ENCODE assay signal across 8 cellular contexts in the genomic region with DNA sequence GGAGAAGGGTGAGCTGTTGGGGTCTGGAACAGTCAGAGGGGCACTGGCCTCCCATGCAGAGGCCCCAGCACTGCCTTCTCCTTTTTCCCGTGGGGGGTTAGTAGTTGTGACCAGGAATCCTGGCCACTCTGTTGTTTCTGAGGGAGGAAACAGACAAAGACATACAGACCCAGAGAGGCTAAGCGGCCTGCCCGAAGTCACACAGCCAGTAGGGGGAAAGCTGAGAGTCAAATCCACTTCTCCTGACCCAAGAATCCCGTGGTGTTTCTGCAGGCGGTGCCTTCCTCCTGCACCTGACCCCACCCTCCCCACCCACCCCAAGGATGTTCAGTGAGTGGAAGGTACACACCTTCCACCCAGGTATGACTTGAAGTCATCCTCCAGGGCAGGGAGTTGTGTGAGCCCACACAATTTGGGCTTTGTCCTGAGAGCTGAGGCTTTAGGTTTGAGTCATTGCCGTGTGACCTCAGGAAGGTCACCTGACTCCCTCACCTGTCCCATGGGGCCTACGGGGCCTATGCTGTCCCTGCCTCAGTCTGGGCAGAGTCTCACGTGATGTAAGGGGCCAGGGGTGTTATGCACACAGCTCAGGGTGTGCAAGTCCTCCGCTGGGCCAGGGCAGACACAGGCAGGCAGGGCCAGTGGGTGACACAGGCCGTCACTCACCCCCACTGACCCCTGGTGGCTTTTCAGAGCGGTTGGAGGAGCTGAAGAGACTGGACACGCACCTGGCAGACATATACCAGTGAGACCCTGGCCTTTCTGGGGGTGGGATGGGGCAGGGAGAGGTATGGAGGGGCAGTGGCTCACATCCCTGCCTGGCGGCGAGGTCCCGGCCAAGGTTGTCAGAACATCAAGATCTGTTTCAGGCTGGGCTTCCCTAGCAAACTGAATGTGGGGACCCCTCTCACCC. TPM values are rescaled to one million over a fixed set of nuclear protein-coding genes. Genes with fewer than 3 reads are reported as not detected.
DNase-seq lines count a peak whose midpoint lies in the region; ATAC-seq, FAIRE-seq and TF ChIP-seq lines count a peak whose summit lies in the region.

No MANE protein-coding gene starts in this region.

- dilution Hi-C loops in IMR-90 (cut with HindIII; ENCODE audit: low sequenced_read_pairs, unreplicated experiment) = no loop called here

- TF ChIP-seq RAD21 in IMR-90 (IDR thresholded peaks at IDR 0.05; ENCODE audit: low read length) (no peak), HepG2 (CRISPR knock-in tag; IDR thresholded peaks at IDR 0.05) (peak; percentile 42; the same call in 1 of the 2 replicates)

- H3K4ac ChIP-seq in IMR-90 (ENCODE audit: low read depth, low read length) = peak overlapping the region; percentile 35; the same call in 1 of the 2 replicates

- in situ Hi-C loops in IMR-90 (cut with MboI; ENCODE audit: low sequenced_read_pairs) (loop anchor here (5.0 kb wide), 1 partner anchor 124 kb away; no protein-coding TSS in a partner anchor), HepG2 (cut with HindIII; ENCODE audit: extremely low pct_ligation_motif_present, low pct_unique_long_range_greater_than_20kb) (no loop called here), gastrocnemius medialis (cut with MboI; ENCODE audit: low sequenced_read_pairs in 4 of 4) (loop anchor here in 3 of 4 donors (5.0 to 10.0 kb wide), 3 partner anchors 101 to 131 kb away; no protein-coding TSS in a partner anchor)

- BruUV-seq in IMR-90 (replicated peaks; lab: Mats Ljungman, UMichigan) = no TSS peak
- no TSS peak for BruUV-seq in HepG2 (replicated peaks; lab: Mats Ljungman, UMichigan)

- H3K4me3 ChIP-seq in GM23338 = no peak overlapping the region
- H3K4me3 ChIP-seq in IMR-90 (ENCODE audit: insufficient read depth, low read depth, low read length) = no peak overlapping the region
- peak overlapping the region; percentile 44 to 75 (median 54) for H3K4me3 ChIP-seq in HepG2 (replicated peaks in 1 of 3; ENCODE audit: insufficient read depth in 1 of 3, low read depth in 2 of 3, low read length in 3 of 3)
- no peak overlapping the region for H3K4me3 ChIP-seq in ascending aorta
- H3K4me3 ChIP-seq in gastrocnemius medialis = no peak overlapping the region

- H3K9ac ChIP-seq in IMR-90 (ENCODE audit: low read depth, low read length) (no peak overlapping the region), HepG2 (ENCODE audit: insufficient read depth, low read depth, low read length) (peak overlapping the region; percentile 50; the same call in 1 of the 2 replicates)

- H3K36me3 ChIP-seq in GM23338 (ENCODE audit: insufficient read depth) = no peaks in the 10 kb centered on the region
- no peaks in the 10 kb centered on the region for H3K36me3 ChIP-seq in IMR-90 (ENCODE audit: control insufficient read depth, insufficient read depth, low read length)
- H3K36me3 ChIP-seq in HepG2 (replicated peaks in 1 of 2; ENCODE audit: control insufficient read depth in 1 of 2, insufficient read depth in 2 of 2, low read length in 2 of 2) = no peaks in the 10 kb centered on the region
- H3K36me3 ChIP-seq in ascending aorta = no peaks in the 10 kb centered on the region
- H3K36me3 ChIP-seq in gastrocnemius medialis = no peaks in the 10 kb centered on the region

- H3K79me1 ChIP-seq in IMR-90 (ENCODE audit: low read depth in 1 of 2, low read length in 2 of 2) = no peaks in the 10 kb centered on the region

- no peak overlapping the region for H3K4me2 ChIP-seq in GM23338
- H3K4me2 ChIP-seq in IMR-90 (ENCODE audit: low read depth, low read length) = no peak overlapping the region
- H3K4me2 ChIP-seq in HepG2 (ENCODE audit: low read depth, low read length) = peak overlapping the region; percentile 86

- intact Hi-C loops in IMR-90 (cut with micrococcal nuclease) (loop anchor here (1.0 to 5.0 kb wide), 4 partner anchors 100 to 244 kb away; a partner anchor contains a TSS), HepG2 (cut with micrococcal nuclease; ENCODE audit: unreplicated experiment) (loop anchor here (1.0 to 10.0 kb wide), 7 partner anchors 34 to 461 kb away; a partner anchor contains a TSS), ascending aorta (cut with DNase I) (loop anchor here (1.0 kb wide), 2 partner anchors 98 to 126 kb away; no protein-coding TSS in a partner anchor), gastrocnemius medialis (cut with DNase I; ENCODE audit: low total_unique reads) (loop anchor here (1.0 kb wide), 2 partner anchors 100 to 126 kb away; no protein-coding TSS in a partner anchor)

- ATAC-seq in GM18502 (IDR thresholded peaks at IDR 0.05; ENCODE audit: poor library complexity, unreplicated experiment) (peak; percentile 49), GM23338 (peak; percentile 7), IMR-90 (ENCODE audit: low read depth) (no peak), HepG2 (peak; percentile 77), gastrocnemius medialis (no peak)

- no peaks in the 10 kb centered on the region for H3K9me3 Mint-ChIP-seq in GM23338

- H3K9me3 ChIP-seq in IMR-90 (ENCODE audit: control insufficient read depth, insufficient read depth, low read length) (no peaks in the 10 kb centered on the region), HepG2 (ENCODE audit: low read length) (no peaks in the 10 kb centered on the region), ascending aorta (no peaks in the 10 kb centered on the region), gastrocnemius medialis (no peaks in the 10 kb centered on the region)

- H4K20me1 ChIP-seq in GM23338 (replicated peaks; ENCODE audit: insufficient read depth) (no peaks in the 10 kb centered on the region), IMR-90 (ENCODE audit: insufficient read depth, low read length) (no peaks in the 10 kb centered on the region), HepG2 (ENCODE audit: insufficient read depth, low read length) (no peaks in the 10 kb centered on the region)

- no peak overlapping the region for H3K18ac ChIP-seq in IMR-90 (ENCODE audit: low read depth, low read length)

- 83% methylated on average over 3 of the region's 15 CpGs; no CpG with 5 or more reads in 1 of the 2 experiments for WGBS in IMR-90 (ENCODE audit: extremely low coverage in 2 of 2, insufficient read length in 1 of 2), 2 experiments
- WGBS in HepG2 (ENCODE audit: low lambda C conversion rate) = 13% methylated on average over 9 of the region's 15 CpGs

- H2AFZ ChIP-seq in GM23338 (peak overlapping the region; percentile 96), IMR-90 (replicated peaks; ENCODE audit: low read length, poor library complexity) (peak overlapping the region; percentile 97), HepG2 (ENCODE audit: low read length) (peak overlapping the region; percentile 34)

- H3K27me3 Mint-ChIP-seq in GM23338 (ENCODE audit: insufficient read depth, low read depth, poor library complexity) = peaks cover 7% of the 10 kb centered on the region

- no peak overlapping the region for H3K27ac ChIP-seq in GM23338 (ENCODE audit: low read depth)
- no peak overlapping the region for H3K27ac ChIP-seq in IMR-90 (ENCODE audit: insufficient read depth, low read length)
- H3K27ac ChIP-seq in HepG2 (ENCODE audit: extremely low read length, insufficient read depth, low read length) = no peak overlapping the region
- no peak overlapping the region for H3K27ac ChIP-seq in ascending aorta
- no peak overlapping the region for H3K27ac ChIP-seq in gastrocnemius medialis

- no peak overlapping the region for H3K23ac ChIP-seq in IMR-90 (ENCODE audit: low read depth, low read length)

- H3K36me3 Mint-ChIP-seq in GM23338 (ENCODE audit: low read depth) = no peaks in the 10 kb centered on the region

- DNase-seq in GM23338 (ENCODE audit: low spot score) = peak; percentile 6
- no peak for DNase-seq in IMR-90
- DNase-seq in HepG2 (ENCODE audit: low spot score) = peak; percentile 89
- DNase-seq in putamen (ENCODE audit: low spot score) = no peak
- no peak for DNase-seq in NCI-H1436 (lab: John Stamatoyannopoulos, UW)
- DNase-seq in ascending aorta (ENCODE audit: low spot score in 2 of 2) = no peak
- DNase-seq in gastrocnemius medialis = no peak

- H3K14ac ChIP-seq in IMR-90 (replicated peaks; ENCODE audit: low read depth, low read length) = no peak overlapping the region

- TF ChIP-seq EP300 in HepG2 (IDR thresholded peaks at IDR 0.05; ENCODE audit: low read depth in 2 of 2, low read length in 2 of 2) (peak in 1 of 2 experiments; percentile 32; a peak in 1 of 4 replicates), HepG2 (CRISPR knock-in tag; IDR thresholded peaks at IDR 0.05; ENCODE audit: borderline replicate concordance) (peak; percentile 68; the same call in 1 of the 2 replicates)

- H3K4me1 ChIP-seq in GM23338 (ENCODE audit: insufficient read depth) (no peaks in the 10 kb centered on the region; the same call in 1 of the 2 replicates), IMR-90 (ENCODE audit: control insufficient read depth, insufficient read depth, low read length) (peaks cover 1% of the 10 kb centered on the region; the same call in 1 of the 2 replicates), HepG2 (ENCODE audit: insufficient read depth, low read length) (peaks cover 23% of the 10 kb centered on the region), ascending aorta (no peaks in the 10 kb centered on the region), gastrocnemius medialis (no peaks in the 10 kb centered on the region)

- no peak overlapping the region for H3K27ac Mint-ChIP-seq in GM23338

- H4K8ac ChIP-seq in IMR-90 (ENCODE audit: low read depth in 2 of 2, low read length in 2 of 2) = peak overlapping the region in 1 of 2 experiments; percentile 95; a peak in 3 of 4 replicates

- FAIRE-seq in HepG2 (lab: Jason Lieb, UNC) = peak; percentile 61

- CTCF ChIA-PET in IMR-90 (lab: Yijun Ruan, JAX) = interaction anchor here (0.6 to 2.9 kb wide), 19 partner anchors 12 to 216 kb away, joined by 3 to 21 read pairs (median 3); no protein-coding TSS in a partner anchor
- CTCF ChIA-PET in HepG2 (lab: Yijun Ruan, JAX; ENCODE audit: low intra/inter-chr PET ratio, low total read pairs) = interaction anchor here (1.0 to 5.8 kb wide), 8 partner anchors 33 to 245 kb away, joined by 3 to 113 read pairs (median 4); no protein-coding TSS in a partner anchor

- H3K27me3 ChIP-seq in GM23338 (ENCODE audit: insufficient read depth) = no peaks in the 10 kb centered on the region
- no peaks in the 10 kb centered on the region for H3K27me3 ChIP-seq in IMR-90 (ENCODE audit: control insufficient read depth, insufficient read depth, low read length)
- peaks cover 0 to 15% of the 10 kb centered on the region in 2 experiments; a peak in 4 of 5 replicates for H3K27me3 ChIP-seq in HepG2 (ENCODE audit: control insufficient read depth in 1 of 2, insufficient read depth in 2 of 2, low read length in 2 of 2)
- H3K27me3 ChIP-seq in ascending aorta = no peaks in the 10 kb centered on the region
- no peaks in the 10 kb centered on the region for H3K27me3 ChIP-seq in gastrocnemius medialis

- H3F3A ChIP-seq in GM23338 (replicated peaks; ENCODE audit: low read depth) = no peaks in the 10 kb centered on the region

- no peak overlapping the region for H2BK15ac ChIP-seq in IMR-90 (ENCODE audit: low read depth, low read length)

- H3K9me2 ChIP-seq in GM23338 (ENCODE audit: insufficient read depth) = no peaks in the 10 kb centered on the region

- no peak overlapping the region; the same call in 1 of the 2 replicates for H4K5ac ChIP-seq in IMR-90 (ENCODE audit: low read depth, low read length)

- H3K9me1 ChIP-seq in IMR-90 (ENCODE audit: insufficient read depth, low read length) = no peaks in the 10 kb centered on the region

- H2AK5ac ChIP-seq in IMR-90 (ENCODE audit: low read depth, low read length) = peak overlapping the region; percentile 93

- peak overlapping the region; percentile 62; the same call in 1 of the 2 replicates for H4K91ac ChIP-seq in IMR-90 (ENCODE audit: insufficient read depth, low read depth, low read length)

- H2AK9ac ChIP-seq in IMR-90 (replicated peaks; ENCODE audit: low read depth, low read length, poor library complexity) = peak overlapping the region; percentile 97

- no peak overlapping the region for H2BK20ac ChIP-seq in IMR-90 (ENCODE audit: low read depth, low read length)

- H2BK120ac ChIP-seq in IMR-90 (ENCODE audit: low read depth, low read length) = peak overlapping the region; percentile 40

- H3K4me3 Mint-ChIP-seq in GM23338 = no peak overlapping the region

- H2BK5ac ChIP-seq in IMR-90 (ENCODE audit: low read depth, low read length, poor library complexity, severe bottlenecking) = no peak overlapping the region

- H3K56ac ChIP-seq in IMR-90 (ENCODE audit: extremely low read depth, insufficient read depth, low read length) = no peak overlapping the region

- TF ChIP-seq POLR2A in IMR-90 (IDR thresholded peaks at IDR 0.05; ENCODE audit: low read depth, low read length) = no peak
- TF ChIP-seq POLR2A in HepG2 (IDR thresholded peaks at IDR 0.05; ENCODE audit: insufficient read depth in 1 of 2, low read depth in 2 of 2, low read length in 2 of 2) = peak in 1 of 2 experiments; percentile 64; a peak in 2 of 4 replicates
- TF ChIP-seq POLR2A in gastrocnemius medialis (IDR thresholded peaks at IDR 0.05) = no peak

- no peaks in the 10 kb centered on the region for H3K79me2 ChIP-seq in GM23338 (replicated peaks; ENCODE audit: insufficient read depth)
- H3K79me2 ChIP-seq in HepG2 (ENCODE audit: insufficient read depth, low read length) = no peaks in the 10 kb centered on the region

- no peaks in the 10 kb centered on the region for H3K4me1 Mint-ChIP-seq in GM23338

- POLR2A ChIA-PET in IMR-90 (lab: Charles Lee; ENCODE audit: unreplicated experiment) = interaction anchor here (0.6 kb wide), 1 partner anchor 33 kb away, joined by 3 read pairs; no protein-coding TSS in a partner anchor
- POLR2A ChIA-PET in HepG2 (lab: Yijun Ruan, JAX) = interaction anchor here (0.6 to 4.2 kb wide), 16 partner anchors 12 to 142 kb away, joined by 3 to 30 read pairs (median 6); a partner anchor contains a TSS

- TF ChIP-seq CTCF in GM23338 (conservative IDR thresholded peaks at IDR 0.05; ENCODE audit: low read depth in 2 of 2) = peak in 1 of 2 experiments; percentile 33; a peak in 2 of 4 replicates
- no peak for TF ChIP-seq CTCF in IMR-90 (conservative IDR thresholded peaks at IDR 0.05; ENCODE audit: low read depth, low read length)
- peak; percentile 66 for TF ChIP-seq CTCF in HepG2 (CRISPR knock-in tag; IDR thresholded peaks at IDR 0.05)
- TF ChIP-seq CTCF in ascending aorta (IDR thresholded peaks at IDR 0.05) = no peak
- TF ChIP-seq CTCF in gastrocnemius medialis (IDR thresholded peaks at IDR 0.05 in 4 of 5, conservative IDR thresholded peaks at IDR 0.05 in 1 of 5) = no peak

RNA-seq across cellular contexts. Expression of a gene that starts 5.0 kb away (rescaled TPM):
- not detected in 2 replicates for total RNA-seq in GM23338 (2014; rRNA removed; shearing (Covaris generic))
- polyA plus RNA-seq in GM23338 (2016; fragmentation: Nextera tagmentation; extraction: Ambion mirVana) = not detected in 2 replicates
- not detected in 2 replicates for total RNA-seq in IMR-90 (2012; rRNA removed)
- not detected in 2 replicates for polyA plus RNA-seq in IMR-90 (2012; rRNA removed)
- polyA plus RNA-seq in IMR-90 (2012; cell fraction: cytosol; rRNA removed) = not detected in 2 replicates
- not detected in 2 replicates for polyA plus RNA-seq in IMR-90 (2012; cell fraction: nucleus; rRNA removed; ENCODE audit: low replicate concordance)
- 2.4 and 4.2 TPM in 2 replicates for total RNA-seq in HepG2 (2016; rRNA removed; fragmentation: Illumina TruSeq; extraction: Trizol)
- 0.30 and 0.35 TPM in 2 replicates for total RNA-seq in HepG2 (2016; cell fraction: cytosol; rRNA removed; fragmentation: Illumina TruSeq; extraction: Trizol; ENCODE audit: low read depth)
- total RNA-seq in HepG2 (2016; cell fraction: insoluble cytoplasmic fraction; rRNA removed; fragmentation: Illumina TruSeq; extraction: Trizol) = 0.24 and 3.4 TPM in 2 replicates
- total RNA-seq in HepG2 (2016; cell fraction: membrane; rRNA removed; fragmentation: Illumina TruSeq; extraction: Trizol) = 2.8 and 6.4 TPM in 2 replicates
- total RNA-seq in HepG2 (2016; cell fraction: nucleus; rRNA removed; fragmentation: Illumina TruSeq; extraction: Trizol) = 2.9 and 7.5 TPM in 2 replicates
- 0.04 and 0.07 TPM in 2 replicates for polyA plus RNA-seq in HepG2 (2011; rRNA removed)
- polyA plus RNA-seq in HepG2 (2011; cell fraction: cytosol; rRNA removed) = not detected in 2 replicates
- polyA plus RNA-seq in HepG2 (2011; cell fraction: nucleus; rRNA removed) = 0.14 TPM in 2 replicates
- 0.30 TPM in 1 of 2 replicates, not detected in the other for polyA plus RNA-seq in HepG2 (2012)
- 0.94 and 5.4 TPM in 2 replicates for polyA plus RNA-seq in HepG2 (2016; cell fraction: cytosol; fragmentation: Illumina TruSeq; extraction: Trizol; ENCODE audit: low read depth)
- 0.35 and 2.3 TPM in 2 replicates for polyA plus RNA-seq in HepG2 (2016; cell fraction: insoluble cytoplasmic fraction; fragmentation: Illumina TruSeq; extraction: Trizol; ENCODE audit: low read depth)
- 0.14 and 0.24 TPM in 2 replicates for polyA plus RNA-seq in HepG2 (2016; cell fraction: membrane; fragmentation: Illumina TruSeq; extraction: Trizol; ENCODE audit: low read depth)
- 0.69 and 1.0 TPM in 2 replicates for polyA plus RNA-seq in HepG2 (2016; cell fraction: nucleus; fragmentation: Illumina TruSeq; extraction: Trizol; ENCODE audit: insufficient read depth, low read depth)
- not detected in 2 replicates for polyA minus RNA-seq in HepG2 (2011; rRNA and poly(A)+ RNA removed; ENCODE audit: low replicate concordance)
- not detected in 2 replicates for polyA minus RNA-seq in HepG2 (2011; cell fraction: cytosol; rRNA and poly(A)+ RNA removed)
- 1.7 TPM in 1 of 2 replicates, not detected in the other for polyA minus RNA-seq in HepG2 (2011; cell fraction: nucleus; rRNA and poly(A)+ RNA removed)
- not detected for total RNA-seq in ascending aorta
- not detected for total RNA-seq in gastrocnemius medialis

RNA-seq across cellular contexts. Expression of a gene that starts 38.6 kb away (rescaled TPM):
- total RNA-seq in GM23338 (2014; rRNA removed; shearing (Covaris generic)) = 15.1 and 16.2 TPM in 2 replicates
- polyA plus RNA-seq in GM23338 (2016; fragmentation: Nextera tagmentation; extraction: Ambion mirVana) (28.6 and 30.2 TPM in 2 replicates), IMR-90 (2012; rRNA removed) (6.3 and 6.4 TPM in 2 replicates), HepG2 (2011; rRNA removed) (3.9 and 7.1 TPM in 2 replicates)
- total RNA-seq in IMR-90 (2012; rRNA removed) (9.9 and 13.3 TPM in 2 replicates), HepG2 (2016; rRNA removed; fragmentation: Illumina TruSeq; extraction: Trizol) (9.5 and 21.5 TPM in 2 replicates), ascending aorta (not detected), gastrocnemius medialis (under 1 TPM in 2 of 4 donors, not detected in 2; 0.07 to 0.16 TPM)
- 0.43 and 0.55 TPM in 2 replicates for polyA plus RNA-seq in IMR-90 (2012; cell fraction: cytosol; rRNA removed)
- polyA plus RNA-seq in IMR-90 (2012; cell fraction: nucleus; rRNA removed; ENCODE audit: low replicate concordance) = 0.50 and 2.0 TPM in 2 replicates
- total RNA-seq in HepG2 (2016; cell fraction: cytosol; rRNA removed; fragmentation: Illumina TruSeq; extraction: Trizol; ENCODE audit: low read depth) = 1.4 and 1.7 TPM in 2 replicates
- 10.3 and 20.5 TPM in 2 replicates for total RNA-seq in HepG2 (2016; cell fraction: insoluble cytoplasmic fraction; rRNA removed; fragmentation: Illumina TruSeq; extraction: Trizol)
- total RNA-seq in HepG2 (2016; cell fraction: membrane; rRNA removed; fragmentation: Illumina TruSeq; extraction: Trizol) = 5.6 and 6.5 TPM in 2 replicates
- 13.3 and 18.2 TPM in 2 replicates for total RNA-seq in HepG2 (2016; cell fraction: nucleus; rRNA removed; fragmentation: Illumina TruSeq; extraction: Trizol)
- polyA plus RNA-seq in HepG2 (2011; cell fraction: cytosol; rRNA removed) = 3.0 and 3.4 TPM in 2 replicates
- polyA plus RNA-seq in HepG2 (2011; cell fraction: nucleus; rRNA removed) = 2.3 and 2.6 TPM in 2 replicates
- 5.5 and 10.6 TPM in 2 replicates for polyA plus RNA-seq in HepG2 (2012)
- 0.46 and 0.79 TPM in 2 replicates for polyA plus RNA-seq in HepG2 (2016; cell fraction: cytosol; fragmentation: Illumina TruSeq; extraction: Trizol; ENCODE audit: low read depth)
- polyA plus RNA-seq in HepG2 (2016; cell fraction: insoluble cytoplasmic fraction; fragmentation: Illumina TruSeq; extraction: Trizol; ENCODE audit: low read depth) = 15.6 and 16.8 TPM in 2 replicates
- polyA plus RNA-seq in HepG2 (2016; cell fraction: membrane; fragmentation: Illumina TruSeq; extraction: Trizol; ENCODE audit: low read depth) = 2.4 and 2.7 TPM in 2 replicates
- polyA plus RNA-seq in HepG2 (2016; cell fraction: nucleus; fragmentation: Illumina TruSeq; extraction: Trizol; ENCODE audit: insufficient read depth, low read depth) = 10.7 and 13.0 TPM in 2 replicates
- polyA minus RNA-seq in HepG2 (2011; rRNA and poly(A)+ RNA removed; ENCODE audit: low replicate concordance) = 6.2 and 8.6 TPM in 2 replicates
- 5.6 and 8.0 TPM in 2 replicates for polyA minus RNA-seq in HepG2 (2011; cell fraction: cytosol; rRNA and poly(A)+ RNA removed)
- 13.3 and 20.0 TPM in 2 replicates for polyA minus RNA-seq in HepG2 (2011; cell fraction: nucleus; rRNA and poly(A)+ RNA removed)

RNA-seq across cellular contexts. Expression of a gene that starts 58.5 kb away (rescaled TPM):
- total RNA-seq in GM23338 (2014; rRNA removed; shearing (Covaris generic)) = 0.19 and 0.73 TPM in 2 replicates
- polyA plus RNA-seq in GM23338 (2016; fragmentation: Nextera tagmentation; extraction: Ambion mirVana) = 0.47 and 0.65 TPM in 2 replicates
- 0.83 and 1.1 TPM in 2 replicates for total RNA-seq in IMR-90 (2012; rRNA removed)
- 0.39 and 0.48 TPM in 2 replicates for polyA plus RNA-seq in IMR-90 (2012; rRNA removed)
- 0.05 and 0.30 TPM in 2 replicates for polyA plus RNA-seq in IMR-90 (2012; cell fraction: cytosol; rRNA removed)
- polyA plus RNA-seq in IMR-90 (2012; cell fraction: nucleus; rRNA removed; ENCODE audit: low replicate concordance) = 0.08 and 1.6 TPM in 2 replicates
- total RNA-seq in HepG2 (2016; rRNA removed; fragmentation: Illumina TruSeq; extraction: Trizol) = not detected in 2 replicates
- not detected in 2 replicates for total RNA-seq in HepG2 (2016; cell fraction: cytosol; rRNA removed; fragmentation: Illumina TruSeq; extraction: Trizol; ENCODE audit: low read depth)
- not detected in 2 replicates for total RNA-seq in HepG2 (2016; cell fraction: insoluble cytoplasmic fraction; rRNA removed; fragmentation: Illumina TruSeq; extraction: Trizol)
- total RNA-seq in HepG2 (2016; cell fraction: membrane; rRNA removed; fragmentation: Illumina TruSeq; extraction: Trizol) = not detected in 2 replicates
- not detected in 2 replicates for total RNA-seq in HepG2 (2016; cell fraction: nucleus; rRNA removed; fragmentation: Illumina TruSeq; extraction: Trizol)
- polyA plus RNA-seq in HepG2 (2011; rRNA removed) = not detected in 2 replicates
- not detected in 2 replicates for polyA plus RNA-seq in HepG2 (2011; cell fraction: cytosol; rRNA removed)
- not detected in 2 replicates for polyA plus RNA-seq in HepG2 (2011; cell fraction: nucleus; rRNA removed)
- polyA plus RNA-seq in HepG2 (2012) = 0.05 and 0.07 TPM in 2 replicates
- not detected in 2 replicates for polyA plus RNA-seq in HepG2 (2016; cell fraction: cytosol; fragmentation: Illumina TruSeq; extraction: Trizol; ENCODE audit: low read depth)
- not detected in 2 replicates for polyA plus RNA-seq in HepG2 (2016; cell fraction: insoluble cytoplasmic fraction; fragmentation: Illumina TruSeq; extraction: Trizol; ENCODE audit: low read depth)
- polyA plus RNA-seq in HepG2 (2016; cell fraction: membrane; fragmentation: Illumina TruSeq; extraction: Trizol; ENCODE audit: low read depth) = not detected in 2 replicates
- not detected in 2 replicates for polyA plus RNA-seq in HepG2 (2016; cell fraction: nucleus; fragmentation: Illumina TruSeq; extraction: Trizol; ENCODE audit: insufficient read depth, low read depth)
- 0.33 TPM in 1 of 2 replicates, not detected in the other for polyA minus RNA-seq in HepG2 (2011; rRNA and poly(A)+ RNA removed; ENCODE audit: low replicate concordance)
- polyA minus RNA-seq in HepG2 (2011; cell fraction: cytosol; rRNA and poly(A)+ RNA removed) = not detected in 2 replicates
- not detected in 2 replicates for polyA minus RNA-seq in HepG2 (2011; cell fraction: nucleus; rRNA and poly(A)+ RNA removed)
- not detected for total RNA-seq in ascending aorta
- not detected for total RNA-seq in gastrocnemius medialis

Comparison
In these comparisons a context has a peak if more than half of its experiments do, and no peak if none do; other contexts are left out.
1. ATAC-seq: peak in GM18502 (single experiment), GM23338 (single experiment) and HepG2 (single experiment); none in IMR-90 (single experiment) and gastrocnemius medialis (0 of 2).
2. DNase-seq: peak in GM23338 (single experiment) and HepG2 (single experiment); none in IMR-90 (single experiment), putamen (single experiment), NCI-H1436 (single experiment), ascending aorta (0 of 2) and gastrocnemius medialis (0 of 2).
3. H2AFZ ChIP-seq: peak in every context shown above with its lines; median percentile 97 in IMR-90; 96 in GM23338; 34 in HepG2.
4. H3K4me3 ChIP-seq: peak in HepG2 (3 of 3); none in GM23338 (single experiment), IMR-90 (single experiment), ascending aorta (0 of 2) and gastrocnemius medialis (0 of 4).